ENCODE assay signal across 1 cellular context in genomic region chr4:73451404-73451803, GRCh38.
TF ChIP-seq lines count a peak whose summit lies in the region.

No MANE protein-coding gene starts in this region.

TF ChIP-seq in HEK293, 187 proteins besides CTCF, POLR2A, EP300 and RAD21 (continued from another document):
- TF ChIP-seq ZNF398 (tag by site-specific recombination; IDR thresholded peaks at IDR 0.05) (no peak), ZNF658 (tag by site-specific recombination; IDR thresholded peaks at IDR 0.05) (no peak), ZNF510 (tag by site-specific recombination; IDR thresholded peaks at IDR 0.05; ENCODE audit: insufficient replicate concordance) (no peak), ZNF324 (tag by site-specific recombination; IDR thresholded peaks at IDR 0.05) (no peak), ZNF311 (tag by site-specific recombination; IDR thresholded peaks at IDR 0.05; ENCODE audit: borderline replicate concordance) (no peak), ZNF221 (tag by site-specific recombination; IDR thresholded peaks at IDR 0.05; ENCODE audit: borderline replicate concordance) (no peak), ZNF654 (tag by site-specific recombination; IDR thresholded peaks at IDR 0.05; ENCODE audit: low read depth) (no peak), ZNF529 (tag by site-specific recombination; IDR thresholded peaks at IDR 0.05; ENCODE audit: insufficient replicate concordance) (no peak), ZSCAN23 (tag by site-specific recombination; IDR thresholded peaks at IDR 0.05) (no peak), ZNF202 (tag by site-specific recombination; IDR thresholded peaks at IDR 0.05; ENCODE audit: borderline replicate concordance) (no peak), ZNF600 (tag by site-specific recombination; IDR thresholded peaks at IDR 0.05) (no peak), MZF1 (tag by site-specific recombination; IDR thresholded peaks at IDR 0.05; ENCODE audit: borderline replicate concordance) (no peak), ZNF266 (tag by site-specific recombination; IDR thresholded peaks at IDR 0.05; ENCODE audit: low read depth) (no peak), ZNF48 (tag by site-specific recombination; IDR thresholded peaks at IDR 0.05) (no peak), ZNF302 (tag by site-specific recombination; IDR thresholded peaks at IDR 0.05; ENCODE audit: low read depth) (no peak), ZNF292 (tag by site-specific recombination; IDR thresholded peaks at IDR 0.05; ENCODE audit: borderline replicate concordance, low read depth) (no peak), WT1 (tag by site-specific recombination; IDR thresholded peaks at IDR 0.05) (0 out of 2 replicates have a peak, but pooled peaks have one; percentile 40), ZFP3 (tag by site-specific recombination; IDR thresholded peaks at IDR 0.05; ENCODE audit: low read depth) (no peak), ZNF521 (tag by site-specific recombination; IDR thresholded peaks at IDR 0.05) (no peak), ZNF280D (tag by site-specific recombination; IDR thresholded peaks at IDR 0.05) (no peak), ZNF792 (tag by site-specific recombination; IDR thresholded peaks at IDR 0.05) (no peak), ZNF211 (tag by site-specific recombination; IDR thresholded peaks at IDR 0.05; ENCODE audit: low read depth) (no peak), ZNF24 (tag by site-specific recombination; IDR thresholded peaks at IDR 0.05) (0 out of 2 replicates have a peak, but pooled peaks have one; percentile 21), ZNF214 (tag by site-specific recombination; IDR thresholded peaks at IDR 0.05; ENCODE audit: borderline replicate concordance) (no peak), ZNF621 (tag by site-specific recombination; IDR thresholded peaks at IDR 0.05) (no peak), ZNF132 (tag by site-specific recombination; IDR thresholded peaks at IDR 0.05; ENCODE audit: borderline replicate concordance) (no peak), ZNF23 (tag by site-specific recombination; IDR thresholded peaks at IDR 0.05; ENCODE audit: borderline replicate concordance) (no peak), OVOL3 (tag by site-specific recombination; IDR thresholded peaks at IDR 0.05) (no peak), ZNF561 (tag by site-specific recombination; IDR thresholded peaks at IDR 0.05; ENCODE audit: borderline replicate concordance) (no peak), PRDM6 (tag by site-specific recombination; IDR thresholded peaks at IDR 0.05) (peak; percentile 77), SP2 (tag by site-specific recombination; IDR thresholded peaks at IDR 0.05) (no peak), ZNF223 (tag by site-specific recombination; IDR thresholded peaks at IDR 0.05) (no peak), ZIC2 (tag by site-specific recombination; IDR thresholded peaks at IDR 0.05) (peak; percentile 94), ZNF26 (tag by site-specific recombination; IDR thresholded peaks at IDR 0.05) (no peak), KLF8 (tag by site-specific recombination; IDR thresholded peaks at IDR 0.05) (no peak)
- TF ChIP-seq, protein P1, sequence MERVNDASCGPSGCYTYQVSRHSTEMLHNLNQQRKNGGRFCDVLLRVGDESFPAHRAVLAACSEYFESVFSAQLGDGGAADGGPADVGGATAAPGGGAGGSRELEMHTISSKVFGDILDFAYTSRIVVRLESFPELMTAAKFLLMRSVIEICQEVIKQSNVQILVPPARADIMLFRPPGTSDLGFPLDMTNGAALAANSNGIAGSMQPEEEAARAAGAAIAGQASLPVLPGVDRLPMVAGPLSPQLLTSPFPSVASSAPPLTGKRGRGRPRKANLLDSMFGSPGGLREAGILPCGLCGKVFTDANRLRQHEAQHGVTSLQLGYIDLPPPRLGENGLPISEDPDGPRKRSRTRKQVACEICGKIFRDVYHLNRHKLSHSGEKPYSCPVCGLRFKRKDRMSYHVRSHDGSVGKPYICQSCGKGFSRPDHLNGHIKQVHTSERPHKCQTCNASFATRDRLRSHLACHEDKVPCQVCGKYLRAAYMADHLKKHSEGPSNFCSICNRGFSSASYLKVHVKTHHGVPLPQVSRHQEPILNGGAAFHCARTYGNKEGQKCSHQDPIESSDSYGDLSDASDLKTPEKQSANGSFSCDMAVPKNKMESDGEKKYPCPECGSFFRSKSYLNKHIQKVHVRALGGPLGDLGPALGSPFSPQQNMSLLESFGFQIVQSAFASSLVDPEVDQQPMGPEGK (tag by site-specific recombination; IDR thresholded peaks at IDR 0.05) = no peak
- TF ChIP-seq, protein P2, sequence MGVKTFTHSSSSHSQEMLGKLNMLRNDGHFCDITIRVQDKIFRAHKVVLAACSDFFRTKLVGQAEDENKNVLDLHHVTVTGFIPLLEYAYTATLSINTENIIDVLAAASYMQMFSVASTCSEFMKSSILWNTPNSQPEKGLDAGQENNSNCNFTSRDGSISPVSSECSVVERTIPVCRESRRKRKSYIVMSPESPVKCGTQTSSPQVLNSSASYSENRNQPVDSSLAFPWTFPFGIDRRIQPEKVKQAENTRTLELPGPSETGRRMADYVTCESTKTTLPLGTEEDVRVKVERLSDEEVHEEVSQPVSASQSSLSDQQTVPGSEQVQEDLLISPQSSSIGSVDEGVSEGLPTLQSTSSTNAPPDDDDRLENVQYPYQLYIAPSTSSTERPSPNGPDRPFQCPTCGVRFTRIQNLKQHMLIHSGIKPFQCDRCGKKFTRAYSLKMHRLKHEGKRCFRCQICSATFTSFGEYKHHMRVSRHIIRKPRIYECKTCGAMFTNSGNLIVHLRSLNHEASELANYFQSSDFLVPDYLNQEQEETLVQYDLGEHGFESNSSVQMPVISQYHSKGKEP (tag by site-specific recombination; IDR thresholded peaks at IDR 0.05) = 0 out of 2 replicates have a peak, but pooled peaks have one; percentile 35
- TF ChIP-seq, protein P3, sequence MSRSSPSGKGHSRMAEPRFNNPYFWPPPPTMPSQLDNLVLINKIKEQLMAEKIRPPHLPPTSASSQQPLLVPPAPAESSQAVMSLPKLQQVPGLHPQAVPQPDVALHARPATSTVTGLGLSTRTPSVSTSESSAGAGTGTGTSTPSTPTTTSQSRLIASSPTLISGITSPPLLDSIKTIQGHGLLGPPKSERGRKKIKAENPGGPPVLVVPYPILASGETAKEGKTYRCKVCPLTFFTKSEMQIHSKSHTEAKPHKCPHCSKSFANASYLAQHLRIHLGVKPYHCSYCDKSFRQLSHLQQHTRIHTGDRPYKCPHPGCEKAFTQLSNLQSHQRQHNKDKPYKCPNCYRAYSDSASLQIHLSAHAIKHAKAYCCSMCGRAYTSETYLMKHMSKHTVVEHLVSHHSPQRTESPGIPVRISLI (tag by site-specific recombination; IDR thresholded peaks at IDR 0.05) = peak; percentile 36; the same call in 1 of the 2 replicates
- TF ChIP-seq, protein P4, sequence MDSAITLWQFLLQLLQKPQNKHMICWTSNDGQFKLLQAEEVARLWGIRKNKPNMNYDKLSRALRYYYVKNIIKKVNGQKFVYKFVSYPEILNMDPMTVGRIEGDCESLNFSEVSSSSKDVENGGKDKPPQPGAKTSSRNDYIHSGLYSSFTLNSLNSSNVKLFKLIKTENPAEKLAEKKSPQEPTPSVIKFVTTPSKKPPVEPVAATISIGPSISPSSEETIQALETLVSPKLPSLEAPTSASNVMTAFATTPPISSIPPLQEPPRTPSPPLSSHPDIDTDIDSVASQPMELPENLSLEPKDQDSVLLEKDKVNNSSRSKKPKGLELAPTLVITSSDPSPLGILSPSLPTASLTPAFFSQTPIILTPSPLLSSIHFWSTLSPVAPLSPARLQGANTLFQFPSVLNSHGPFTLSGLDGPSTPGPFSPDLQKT (IDR thresholded peaks at IDR 0.05; ENCODE audit: borderline replicate concordance, low read depth, low read length) = no peak
- TF ChIP-seq, protein P5, sequence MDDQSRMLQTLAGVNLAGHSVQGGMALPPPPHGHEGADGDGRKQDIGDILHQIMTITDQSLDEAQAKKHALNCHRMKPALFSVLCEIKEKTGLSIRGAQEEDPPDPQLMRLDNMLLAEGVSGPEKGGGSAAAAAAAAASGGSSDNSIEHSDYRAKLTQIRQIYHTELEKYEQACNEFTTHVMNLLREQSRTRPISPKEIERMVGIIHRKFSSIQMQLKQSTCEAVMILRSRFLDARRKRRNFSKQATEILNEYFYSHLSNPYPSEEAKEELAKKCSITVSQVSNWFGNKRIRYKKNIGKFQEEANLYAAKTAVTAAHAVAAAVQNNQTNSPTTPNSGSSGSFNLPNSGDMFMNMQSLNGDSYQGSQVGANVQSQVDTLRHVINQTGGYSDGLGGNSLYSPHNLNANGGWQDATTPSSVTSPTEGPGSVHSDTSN (CRISPR knock-in tag; IDR thresholded peaks at IDR 0.05) = no peak
